ENCODE assay signal across 8 cellular contexts in the genomic region with DNA sequence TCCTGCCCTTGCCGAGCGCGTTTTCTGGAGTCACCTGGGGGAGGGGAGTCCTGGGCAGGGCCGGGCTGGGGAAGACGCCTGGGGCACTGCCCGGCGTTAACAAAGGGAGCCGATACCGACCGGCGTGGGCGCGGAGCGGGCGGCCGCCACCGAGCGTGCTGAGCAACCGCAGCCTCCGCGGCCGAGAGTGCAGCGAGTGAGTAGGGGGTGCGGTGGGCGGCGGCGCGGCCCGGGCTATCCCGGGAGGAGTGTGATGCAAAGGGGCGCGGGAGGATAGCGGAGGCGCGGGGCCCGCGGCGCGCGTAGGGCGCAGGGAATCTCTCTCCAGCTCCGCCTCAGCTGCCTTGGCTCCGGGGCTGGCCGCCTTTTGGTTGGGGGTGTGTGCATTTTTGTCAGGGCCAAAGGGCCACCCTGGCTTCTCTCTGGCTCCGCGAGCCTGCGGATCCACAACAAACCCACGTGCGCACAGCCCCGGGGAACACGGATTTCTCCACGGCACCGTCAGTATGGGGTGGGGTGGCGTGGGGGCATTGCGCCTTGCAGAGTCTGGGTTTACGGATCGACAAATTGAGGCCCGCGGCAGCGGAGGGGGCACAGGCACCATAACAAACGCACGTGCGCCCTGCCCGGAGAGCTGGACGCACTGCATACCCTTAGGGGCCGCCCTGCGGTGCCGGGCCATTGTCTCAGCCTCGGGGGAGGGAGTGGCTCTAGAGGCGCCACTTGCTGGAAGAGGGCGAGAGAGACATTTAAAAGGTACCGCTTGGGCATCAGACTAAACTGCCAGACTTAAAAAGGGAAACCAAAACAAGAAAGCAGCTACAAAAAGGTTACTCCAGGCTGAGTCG. TPM values are rescaled to one million over a fixed set of nuclear protein-coding genes. Genes with fewer than 3 reads are reported as not detected.
DNase-seq lines count a peak whose midpoint lies in the region; TF ChIP-seq lines count a peak whose summit lies in the region.

No MANE protein-coding gene starts in this region.

- no CpG with 5 or more reads among the region's 73 CpGs for WGBS in H9 (ENCODE audit: extremely low coverage, insufficient read length, low lambda C conversion rate)
- WGBS in iPS DF 6.9 (ENCODE audit: insufficient coverage, insufficient read length): no CpG with 5 or more reads among the region's 73 CpGs

- no peak overlapping the region for H4K8ac ChIP-seq in H9 (replicated peaks; ENCODE audit: insufficient read length, low read depth, low read length)

- no peak overlapping the region for H2AK5ac ChIP-seq in H9 (ENCODE audit: insufficient read length, low read length)

- no peak overlapping the region for H2BK15ac ChIP-seq in H9 (ENCODE audit: low read depth, low read length)

- no peak overlapping the region for H2BK20ac ChIP-seq in H9 (ENCODE audit: low read depth, low read length, poor library complexity, severe bottlenecking)

- H3K23ac ChIP-seq in H9 (ENCODE audit: insufficient read length, low read depth, low read length): no peak overlapping the region

- H3K4me1 Mint-ChIP-seq in H9: peaks cover 36 to 37% of the 10 kb centered on the region in 2 experiments

- TF ChIP-seq CTCF in GM10266 (IDR thresholded peaks at IDR 0.05; ENCODE audit: control insufficient read depth, insufficient read depth, low read depth, missing control alignments): peak; percentile 54
- peak; percentile 39; the same call in 2 of the 3 replicates for TF ChIP-seq CTCF in H9 (conservative IDR thresholded peaks at IDR 0.05)
- no peak for TF ChIP-seq CTCF in astrocyte of the cerebellum (IDR thresholded peaks at IDR 0.05; ENCODE audit: low read depth, low read length, missing control alignments)

- H3K27me3 ChIP-seq in H9 (ENCODE audit: insufficient read depth, low read length): no peaks in the 10 kb centered on the region; the same call in 1 of the 2 replicates
- no peaks in the 10 kb centered on the region for H3K27me3 ChIP-seq in iPS DF 6.9 (ENCODE audit: control insufficient read depth, insufficient read depth, low read length)
- no peaks in the 10 kb centered on the region for H3K27me3 ChIP-seq in skeletal muscle tissue (ENCODE audit: control insufficient read depth in 3 of 3, insufficient read depth in 3 of 3, low read length in 3 of 3)

- peaks cover 15% of the 10 kb centered on the region for H3K23me2 ChIP-seq in H9 (ENCODE audit: insufficient read length, low read depth, low read length, poor library complexity, severe bottlenecking)

- H4K91ac ChIP-seq in H9 (ENCODE audit: insufficient read length, low read depth, low read length): no peak overlapping the region

- peaks cover 2 to 8% of the 10 kb centered on the region in 2 experiments; a peak in 3 of 5 replicates for H3K9me3 Mint-ChIP-seq in H9

- H3K27ac Mint-ChIP-seq in H9: peak overlapping the region; percentile 95 to 98 (median 97)

- H3K4me1 ChIP-seq in H9 (ENCODE audit: insufficient read depth, low read length) (0 out of 2 replicates have a peak, but pooled peaks cover 2% of the 10 kb centered on the region), iPS DF 6.9 (ENCODE audit: control insufficient read depth, insufficient read depth, low read length) (peaks cover 2% of the 10 kb centered on the region; the same call in 1 of the 2 replicates), skeletal muscle tissue (ENCODE audit: control insufficient read depth in 3 of 3, insufficient read depth in 3 of 3, low read length in 3 of 3) (peaks cover 28 to 44% (median 34%) of the 10 kb centered on the region in 3 donors)

- H3K14ac ChIP-seq in H9 (ENCODE audit: insufficient read depth, low read length): peak overlapping the region; percentile 90

- no peak overlapping the region for H4K5ac ChIP-seq in H9 (ENCODE audit: insufficient read length, low read depth, low read length)

- H3K9ac ChIP-seq in H9 (ENCODE audit: extremely low read depth, insufficient read length, low read length) (peak overlapping the region; percentile 48), skeletal muscle tissue (ENCODE audit: low read depth in 1 of 3, low read length in 3 of 3) (peak overlapping the region; percentile 67 to 97 (median 84))

- H2BK120ac ChIP-seq in H9 (ENCODE audit: low read depth, low read length, poor library complexity, severe bottlenecking): no peak overlapping the region

- H3K4me2 ChIP-seq in H9 (ENCODE audit: insufficient read depth, insufficient read length, low read length): peak overlapping the region; percentile 94

- peaks cover 8% of the 10 kb centered on the region for H3K79me1 ChIP-seq in H9 (ENCODE audit: insufficient read depth, low read depth, low read length, poor library complexity, severe bottlenecking)

- H3K4me3 ChIP-seq in astrocyte of the cerebellum (ENCODE audit: low read depth, low read length) (peak overlapping the region; percentile 71), iPS DF 6.9 (ENCODE audit: low read length) (peak overlapping the region; percentile 84), skeletal muscle tissue (ENCODE audit: low read length in 3 of 3) (peak overlapping the region; percentile 69 to 85 (median 85))

- H3T11ph ChIP-seq in H9 (ENCODE audit: low read length): no peak overlapping the region

- H2BK5ac ChIP-seq in H9 (ENCODE audit: insufficient read length, low read length): no peak overlapping the region

- H4K20me1 ChIP-seq in H9 (ENCODE audit: control insufficient read depth, insufficient read depth, insufficient read length): no peaks in the 10 kb centered on the region

- no peak overlapping the region for H3K56ac ChIP-seq in H9 (ENCODE audit: insufficient read length, low read depth, low read length)

- peaks cover 18% of the 10 kb centered on the region for H3K79me2 ChIP-seq in H9 (ENCODE audit: insufficient read depth, low read length)

- no peak overlapping the region for H2BK12ac ChIP-seq in H9 (ENCODE audit: insufficient read length, low read depth, low read length)

- H2AFZ ChIP-seq in H9 (ENCODE audit: low read length): no peak overlapping the region

- in situ Hi-C loops in astrocyte of the cerebellum (cut with HindIII; ENCODE audit: low sequenced_read_pairs): no loop called here

- H3K36me3 ChIP-seq in iPS DF 6.9 (ENCODE audit: control insufficient read depth, insufficient read depth, low read length) (no peaks in the 10 kb centered on the region), skeletal muscle tissue (ENCODE audit: control insufficient read depth in 3 of 3, insufficient read depth in 3 of 3, low read length in 3 of 3) (peaks cover 0 to 2% (median 2%) of the 10 kb centered on the region in 3 donors)

- DNase-seq in GM10266 (ENCODE audit: extremely low spot score) (peak; percentile 82), H9 (peak; percentile 89), LoVo (ENCODE audit: low spot score) (peak; percentile 62), T-helper 1 cell (peak; percentile 38 to 86 (median 55)), astrocyte of the cerebellum (ENCODE audit: low read depth) (no peak), iPS DF 6.9 (ENCODE audit: low read depth, low spot score) (no peak), cerebellum (ENCODE audit: low spot score) (no peak)

- peak overlapping the region; percentile 86 to 96 for H3K4me3 Mint-ChIP-seq in H9

- no peaks in the 10 kb centered on the region for H3K9me3 ChIP-seq in H9 (ENCODE audit: control insufficient read depth, low read depth, low read length)
- H3K9me3 ChIP-seq in iPS DF 6.9 (ENCODE audit: control insufficient read depth, insufficient read depth, low read length): no peaks in the 10 kb centered on the region
- no peaks in the 10 kb centered on the region for H3K9me3 ChIP-seq in skeletal muscle tissue (ENCODE audit: control insufficient read depth in 3 of 3, low read length in 3 of 3)

- no peak overlapping the region; the same call in 1 of the 2 replicates for H3K4ac ChIP-seq in H9 (ENCODE audit: low read depth, low read length)

- H3K27me3 Mint-ChIP-seq in H9 (ENCODE audit: low read depth): peaks cover 18% of the 10 kb centered on the region

- H3K27ac ChIP-seq in H9 (ENCODE audit: insufficient read length, low read depth, low read length): no peak overlapping the region
- no peak overlapping the region for H3K27ac ChIP-seq in iPS DF 6.9 (ENCODE audit: low read length)
- H3K27ac ChIP-seq in skeletal muscle tissue (ENCODE audit: low read depth, low read length): peak overlapping the region; percentile 81

- peak overlapping the region; percentile 78 for H3K18ac ChIP-seq in H9 (ENCODE audit: insufficient read length, low read depth, low read length)

- peaks cover 30 to 36% (median 33%) of the 10 kb centered on the region in 3 experiments for H3K36me3 Mint-ChIP-seq in H9 (ENCODE audit: insufficient read depth in 1 of 3, low read depth in 3 of 3)

RNA-seq across cellular contexts. Expression of gene ST6GAL1, which starts 0.5 kb away (rescaled TPM):
- total RNA-seq in H9 (2021) (139 and 141 TPM in 2 replicates), skeletal muscle tissue (16.7 TPM), cerebellum (32.5 TPM)

Comparison
In these comparisons a context has a peak if more than half of its experiments do, and no peak if none do; other contexts are left out.
1. DNase-seq: peak in GM10266 (single experiment), H9 (single experiment), LoVo (single experiment) and T-helper 1 cell (5 of 5); none in astrocyte of the cerebellum (single experiment), iPS DF 6.9 (single experiment) and cerebellum (single experiment).
2. Peak in every context shown above with its lines, with median percentiles within 50 percentile points of each other: H3K4me3 ChIP-seq.